ENCODE assay signal across 27 cellular contexts in genomic region chr9:14913366-14913765, GRCh38. TPM values are rescaled to one million over a fixed set of nuclear protein-coding genes. Genes with fewer than 3 reads are reported as not detected.
"Had no signal": no experiment of that assay in that cellular context is flagged by ENCODE, and none has a peak within 500 bp of the region (broad histone marks: within the 10 kb centered on the region; RNA-seq: fewer than 3 reads in every experiment).

No MANE protein-coding gene starts in this region.

- H3K4me3 ChIP-seq: body of pancreas, breast epithelium, MG63, SJCRH30 had no signal

- H3K9me3 ChIP-seq: body of pancreas, breast epithelium, MG63, SJCRH30, SK-N-SH had no signal

- FAIRE-seq: astrocyte had no signal

- DNase-seq: activated CD4-positive, alpha-beta T cell treated with anti-CD3 and anti-CD28 coated beads, Interleukin-2, amount 10 ng/mL, durations not matched to agents 24 days and 14 days; activated CD4-positive, alpha-beta T cell treated with anti-CD3 and anti-CD28 coated beads, Interleukin-2, amount 50 U/mL, for 4 hours; activated CD8-positive, alpha-beta T cell treated with anti-CD3 and anti-CD28 coated beads for 36 hours; activated effector memory CD4-positive, alpha-beta T cell treated with anti-CD3 and anti-CD28 coated beads, Interleukin-2, amount 50 U/mL, for 16 hours; activated naive CD4-positive, alpha-beta T cell; activated naive CD8-positive, alpha-beta T cell treated with anti-CD3 and anti-CD28 coated beads, Interleukin-2, amount 10 ng/mL, durations not matched to agents 7 days and 5 days; activated T-cell treated with anti-CD3 and anti-CD28 coated beads, Interleukin-2, amount 50 U/mL, for 1 hour; activated T-cell treated with anti-CD3 and anti-CD28 coated beads, Interleukin-2, amount 50 U/mL, for 72 hours; body of pancreas; Kasumi-1; KG1; MG63; NCI-H1048; NCI-H1105 treated with DMSO at 0.1 percent for 48 hours; NCI-H1436; NCI-H1694; NCI-H1930; NCI-H2081 treated with DMSO at 0.1 percent for 48 hours; NCI-H345; NCI-H510A; NCI-H69; SHP77; SJCRH30; SK-N-SH had no signal

- H3K9ac ChIP-seq: SK-N-SH had no signal

- H3K27ac ChIP-seq: breast epithelium, SJCRH30 had no signal

- H3K4me1 ChIP-seq: breast epithelium had no signal

- H3K36me3 ChIP-seq: breast epithelium, MG63, SJCRH30 had no signal

RNA-seq across cellular contexts. Expression of gene FREM1, which starts 3.1 kb away (rescaled TPM):
- total RNA-seq: activated CD4-positive, alpha-beta T cell treated with anti-CD3 and anti-CD28 coated beads, Interleukin-2, amount 10 ng/mL, durations not matched to agents 24 days and 14 days; activated CD8-positive, alpha-beta memory T cell treated with anti-CD3 and anti-CD28 coated beads for 36 hours; activated CD8-positive, alpha-beta T cell treated with anti-CD3 and anti-CD28 coated beads for 36 hours; activated naive CD8-positive, alpha-beta T cell treated with anti-CD3 and anti-CD28 coated beads, Interleukin-2, amount 10 ng/mL, durations not matched to agents 7 days and 5 days; activated T-cell treated with anti-CD3 and anti-CD28 coated beads, Interleukin-2, amount 50 U/mL, for 72 hours had no signal
